Comparison of ENCODE assay signal across 1 cellular context in the genomic region with DNA sequence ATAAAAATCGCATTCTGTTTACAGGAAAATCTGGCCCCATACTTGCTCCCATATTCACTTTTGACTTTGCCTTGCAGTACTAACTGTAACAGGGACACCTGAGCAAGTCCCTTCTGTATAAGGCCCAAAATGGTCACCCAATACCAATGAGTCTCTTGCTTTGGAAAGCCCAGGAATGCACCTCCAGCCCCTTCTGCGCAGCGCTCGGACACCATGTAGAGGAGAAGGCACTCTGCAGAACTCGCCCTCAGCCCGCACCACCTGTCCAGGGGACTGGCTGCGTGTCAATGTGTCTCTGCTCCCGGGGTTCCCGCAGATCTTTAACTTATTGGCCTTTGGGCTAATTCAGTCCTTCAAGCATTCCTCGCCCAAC.
TF ChIP-seq lines count a peak whose summit lies in the region.

No MANE protein-coding gene starts in this region.

TF ChIP-seq in K562, 482 proteins besides CTCF, POLR2A, EP300 and RAD21 (continued from another document):
- no peak for TF ChIP-seq ZBTB7A (IDR thresholded peaks at IDR 0.05; ENCODE audit: borderline replicate concordance, control insufficient read depth, low read depth, low read length)
- no peak for TF ChIP-seq NEUROD1 (IDR thresholded peaks at IDR 0.05; ENCODE audit: borderline replicate concordance, low read depth, low read length, partially characterized antibody)
- no peak for TF ChIP-seq PML (IDR thresholded peaks at IDR 0.05; ENCODE audit: low read length)
- no peak for TF ChIP-seq NFATC3 (IDR thresholded peaks at IDR 0.05)
- TF ChIP-seq, protein P1, sequence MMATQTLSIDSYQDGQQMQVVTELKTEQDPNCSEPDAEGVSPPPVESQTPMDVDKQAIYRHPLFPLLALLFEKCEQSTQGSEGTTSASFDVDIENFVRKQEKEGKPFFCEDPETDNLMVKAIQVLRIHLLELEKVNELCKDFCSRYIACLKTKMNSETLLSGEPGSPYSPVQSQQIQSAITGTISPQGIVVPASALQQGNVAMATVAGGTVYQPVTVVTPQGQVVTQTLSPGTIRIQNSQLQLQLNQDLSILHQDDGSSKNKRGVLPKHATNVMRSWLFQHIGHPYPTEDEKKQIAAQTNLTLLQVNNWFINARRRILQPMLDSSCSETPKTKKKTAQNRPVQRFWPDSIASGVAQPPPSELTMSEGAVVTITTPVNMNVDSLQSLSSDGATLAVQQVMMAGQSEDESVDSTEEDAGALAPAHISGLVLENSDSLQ (IDR thresholded peaks at IDR 0.05): no peak
- TF ChIP-seq ZNF785 (CRISPR knock-in tag; IDR thresholded peaks at IDR 0.05): no peak
- no peak for TF ChIP-seq JUND (IDR thresholded peaks at IDR 0.05; ENCODE audit: borderline replicate concordance, low read depth, low read length)
- no peak for TF ChIP-seq JUND (tag; IDR thresholded peaks at IDR 0.05; ENCODE audit: borderline replicate concordance, low read depth, low read length)
- TF ChIP-seq, protein P2, sequence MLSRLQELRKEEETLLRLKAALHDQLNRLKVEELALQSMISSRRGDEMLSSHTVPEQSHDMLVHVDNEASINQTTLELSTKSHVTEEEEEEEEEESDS (CRISPR knock-in tag; IDR thresholded peaks at IDR 0.05): no peak
- TF ChIP-seq POLR2AphosphoS2 (IDR thresholded peaks at IDR 0.05; ENCODE audit: low read length): no peak
- no peak for TF ChIP-seq YBX1 (IDR thresholded peaks at IDR 0.05)
- TF ChIP-seq SAP30 (IDR thresholded peaks at IDR 0.05; ENCODE audit: borderline replicate concordance, insufficient read depth, low read depth, low read length, poor library complexity, severe bottlenecking): no peak
- TF ChIP-seq MEF2D (tag; conservative IDR thresholded peaks at IDR 0.05; ENCODE audit: low read depth): no peak
- TF ChIP-seq ZNF57 (CRISPR knock-in tag; IDR thresholded peaks at IDR 0.05): no peak
- TF ChIP-seq THRAP3 (IDR thresholded peaks at IDR 0.05; ENCODE audit: borderline replicate concordance): no peak
- no peak for TF ChIP-seq COPS2 (conservative IDR thresholded peaks at IDR 0.05)
TF ChIP-seq in K562: peak in this region for 0.
